ENCODE assay signal across 8 cellular contexts in genomic region chr1:1889847-1890505, GRCh38. TPM values are rescaled to one million over a fixed set of nuclear protein-coding genes. Genes with fewer than 3 reads are reported as not detected.
DNase-seq lines count a peak whose midpoint lies in the region; ATAC-seq and TF ChIP-seq lines count a peak whose summit lies in the region.

No MANE protein-coding gene starts in this region.

- DNase-seq in GM06990 (ENCODE audit: extremely low read depth, insufficient read length) (peak; percentile 71), MM.1S (peak; percentile 45), epidermal melanocyte (ENCODE audit: insufficient read length, low spot score) (peak; percentile 48), testis (peak; percentile 48), G401 (ENCODE audit: low spot score) (no peak)
- peak; percentile 47 for DNase-seq in activated CD4-positive, alpha-beta memory T cell treated with anti-CD3 and anti-CD28 coated beads, Interleukin-2, amount 10 ng/mL, durations not matched to agents 7 days and 5 days

- no peak for TF ChIP-seq POLR2A in testis (IDR thresholded peaks at IDR 0.05)

- no peaks in the 10 kb centered on the region for H3K9me2 ChIP-seq in MM.1S (replicated peaks; ENCODE audit: insufficient read depth, low read length)

- H3K4me1 ChIP-seq in MM.1S (ENCODE audit: low read length) (peaks cover 23% of the 10 kb centered on the region), mucosa of stomach (ENCODE audit: control insufficient read depth, insufficient read depth, low read length) (peaks cover 52% of the 10 kb centered on the region), testis (peaks cover 44% of the 10 kb centered on the region)

- intact Hi-C loops in testis (cut with DNase I; ENCODE audit: low total_unique reads): no loop called here

- no peaks in the 10 kb centered on the region for H3K9me3 Mint-ChIP-seq in activated CD4-positive, alpha-beta memory T cell treated with anti-CD3 and anti-CD28 coated beads, Interleukin-2, amount 10 ng/mL, durations not matched to agents 7 days and 5 days

- TF ChIP-seq CTCF in GM06990 (IDR thresholded peaks at IDR 0.05; ENCODE audit: insufficient read depth, low read length, poor library complexity, severe bottlenecking): no peak
- no peak for TF ChIP-seq CTCF in MM.1S (IDR thresholded peaks at IDR 0.05; ENCODE audit: low read length)
- no peak for TF ChIP-seq CTCF in testis (IDR thresholded peaks at IDR 0.05)

- 0 to 1% methylated on average over 3 to 82 of the region's 88 CpGs for WGBS in testis, 2 donors

- H3K36me3 Mint-ChIP-seq in activated CD4-positive, alpha-beta memory T cell treated with anti-CD3 and anti-CD28 coated beads, Interleukin-2, amount 10 ng/mL, durations not matched to agents 7 days and 5 days (ENCODE audit: low read depth): peaks cover 31% of the 10 kb centered on the region

- H3K27ac ChIP-seq in MM.1S (ENCODE audit: low read length): peak overlapping the region; percentile 32; the same call in 1 of the 2 replicates
- peak overlapping the region; percentile 88 to 96 for H3K27ac ChIP-seq in testis

- H3K27me3 ChIP-seq in GM06990 (replicated peaks; ENCODE audit: control insufficient read depth, insufficient read depth, low read length): no peaks in the 10 kb centered on the region
- no peaks in the 10 kb centered on the region for H3K27me3 ChIP-seq in MM.1S (replicated peaks; ENCODE audit: insufficient read depth, low read length)
- no peaks in the 10 kb centered on the region for H3K27me3 ChIP-seq in mucosa of stomach (ENCODE audit: control insufficient read depth, insufficient read depth, low read length)
- no peaks in the 10 kb centered on the region for H3K27me3 ChIP-seq in testis

- peaks cover 33% of the 10 kb centered on the region for H4K20me1 ChIP-seq in MM.1S (ENCODE audit: insufficient read depth, low read length)

- peaks cover 46% of the 10 kb centered on the region for H3K4me1 Mint-ChIP-seq in activated CD4-positive, alpha-beta memory T cell treated with anti-CD3 and anti-CD28 coated beads, Interleukin-2, amount 10 ng/mL, durations not matched to agents 7 days and 5 days

- H3K36me3 ChIP-seq in GM06990 (ENCODE audit: control insufficient read depth, insufficient read depth, low read length): no peaks in the 10 kb centered on the region; the same call in 1 of the 2 replicates
- no peaks in the 10 kb centered on the region; the same call in 1 of the 2 replicates for H3K36me3 ChIP-seq in MM.1S (replicated peaks; ENCODE audit: insufficient read depth, low read length)
- no peaks in the 10 kb centered on the region for H3K36me3 ChIP-seq in mucosa of stomach (ENCODE audit: control insufficient read depth, insufficient read depth, low read length)
- no peaks in the 10 kb centered on the region for H3K36me3 ChIP-seq in testis (ENCODE audit: low read depth, missing control alignments)

- H3K27ac Mint-ChIP-seq in activated CD4-positive, alpha-beta memory T cell treated with anti-CD3 and anti-CD28 coated beads, Interleukin-2, amount 10 ng/mL, durations not matched to agents 7 days and 5 days: peak overlapping the region; percentile 82

- in situ Hi-C loops in G401 (cut with HindIII; ENCODE audit: low sequenced_read_pairs): loop anchor here (10.0 kb wide), 1 partner anchor 65 kb away; no protein-coding TSS in a partner anchor

- H3K4me3 ChIP-seq in GM06990 (replicated peaks; ENCODE audit: low read depth, low read length): peak overlapping the region; percentile 90
- peak overlapping the region; percentile 86 for H3K4me3 ChIP-seq in MM.1S (ENCODE audit: low read length)
- H3K4me3 ChIP-seq in mucosa of stomach (ENCODE audit: low read length): no peak overlapping the region
- peak overlapping the region; percentile 86 to 94 for H3K4me3 ChIP-seq in testis

- POLR2A ChIA-PET in activated CD4-positive, alpha-beta memory T cell treated with anti-CD3 and anti-CD28 coated beads, Interleukin-2, amount 10 ng/mL, durations not matched to agents 7 days and 5 days (lab: Charles Lee): interaction anchor here (1.1 to 5.0 kb wide), 7 partner anchors 8 to 166 kb away, joined by 3 to 29 read pairs (median 10); partner anchors contain the start of genes CDK11A and NADK

- ATAC-seq in GM21825 (IDR thresholded peaks at IDR 0.05; ENCODE audit: unreplicated experiment): peak; percentile 22

- H3K9me3 ChIP-seq in MM.1S (replicated peaks; ENCODE audit: insufficient read depth, low read length) (no peaks in the 10 kb centered on the region), mucosa of stomach (ENCODE audit: control insufficient read depth, low read length) (no peaks in the 10 kb centered on the region), testis (no peaks in the 10 kb centered on the region)

- CTCF ChIA-PET in activated CD4-positive, alpha-beta memory T cell treated with anti-CD3 and anti-CD28 coated beads, Interleukin-2, amount 10 ng/mL, durations not matched to agents 7 days and 5 days (lab: Charles Lee): interaction anchor here (0.8 kb wide), 1 partner anchor 31 kb away, joined by 3 read pairs; no protein-coding TSS in a partner anchor

- H3K4me3 Mint-ChIP-seq in activated CD4-positive, alpha-beta memory T cell treated with anti-CD3 and anti-CD28 coated beads, Interleukin-2, amount 10 ng/mL, durations not matched to agents 7 days and 5 days: peak overlapping the region; percentile 82

- peaks cover 8% of the 10 kb centered on the region for H3F3A ChIP-seq in MM.1S (ENCODE audit: insufficient read depth, low read length)

- no peaks in the 10 kb centered on the region for H3K27me3 Mint-ChIP-seq in activated CD4-positive, alpha-beta memory T cell treated with anti-CD3 and anti-CD28 coated beads, Interleukin-2, amount 10 ng/mL, durations not matched to agents 7 days and 5 days

- H3K9ac ChIP-seq in MM.1S (ENCODE audit: low read length) (peak overlapping the region; percentile 80), mucosa of stomach (ENCODE audit: low read length) (peak overlapping the region; percentile 59)

- H3K4me2 ChIP-seq in MM.1S (ENCODE audit: low read depth, low read length): peak overlapping the region; percentile 80

- peaks cover 57% of the 10 kb centered on the region for H3K79me2 ChIP-seq in MM.1S (ENCODE audit: low read length)

- H2AFZ ChIP-seq in MM.1S (ENCODE audit: low read length): 0 out of 2 replicates have a peak overlapping the region, but pooled peaks have one; percentile 42

RNA-seq across cellular contexts. Expression of gene GNB1, which starts 0.9 kb away (rescaled TPM):
- 100 to 1,000 TPM; 428 to 431 TPM for total RNA-seq in activated CD4-positive, alpha-beta memory T cell treated with anti-CD3 and anti-CD28 coated beads, Interleukin-2, amount 10 ng/mL, durations not matched to agents 7 days and 5 days
- total RNA-seq in testis: 100 to 1,000 TPM; 223 to 240 TPM
- polyA plus RNA-seq in testis (ENCODE audit: insufficient read depth, low read depth, low replicate concordance): 256 TPM
- total RNA-seq in G401 (2014; rRNA removed; shearing (Covaris generic)): 306 and 351 TPM in 2 replicates

RNA-seq across cellular contexts. Expression of gene CALML6, which starts 25.1 kb away (rescaled TPM):
- total RNA-seq in activated CD4-positive, alpha-beta memory T cell treated with anti-CD3 and anti-CD28 coated beads, Interleukin-2, amount 10 ng/mL, durations not matched to agents 7 days and 5 days: under 1 TPM; 0.25 to 0.38 TPM
- total RNA-seq in testis: 1 to 10 TPM; 1.2 to 2.1 TPM
- polyA plus RNA-seq in testis (ENCODE audit: insufficient read depth, low read depth, low replicate concordance): 0.96 TPM
- not detected in 2 replicates for total RNA-seq in G401 (2014; rRNA removed; shearing (Covaris generic))

RNA-seq across cellular contexts. Expression of gene TMEM52, which starts 29.1 kb away (rescaled TPM):
- total RNA-seq in activated CD4-positive, alpha-beta memory T cell treated with anti-CD3 and anti-CD28 coated beads, Interleukin-2, amount 10 ng/mL, durations not matched to agents 7 days and 5 days: not detected
- total RNA-seq in testis: 100 to 1,000 TPM in 1 of 2 donors, 10 to 100 TPM in 1; 74.0 to 143 TPM
- 40.8 TPM for polyA plus RNA-seq in testis (ENCODE audit: insufficient read depth, low read depth, low replicate concordance)
- 5.3 and 13.7 TPM in 2 replicates for total RNA-seq in G401 (2014; rRNA removed; shearing (Covaris generic))
